24 cellular contexts compared by ENCODE assay signal in genomic region chr5:154543380-154543779, GRCh38.
DNase-seq lines count a peak whose midpoint lies in the region; ATAC-seq and TF ChIP-seq lines count a peak whose summit lies in the region.
"Had no signal": no experiment of that assay in that cellular context is flagged by ENCODE, and none has a peak within 500 bp of the region (broad histone marks: within the 10 kb centered on the region; RNA-seq: fewer than 3 reads in every experiment).

No MANE protein-coding gene starts in this region.

- no peak for TF ChIP-seq CTCF in fibroblast of mammary gland (conservative IDR thresholded peaks at IDR 0.05; ENCODE audit: control insufficient read depth, insufficient read depth, low read depth, low read length)
- no peak for TF ChIP-seq CTCF in testis (IDR thresholded peaks at IDR 0.05)

- WGBS in testis, 2 donors, result 50 to 62% methylated on average over 5 of the region's 5 CpGs

- DNase-seq in H4 (ENCODE audit: low spot score) (peak; percentile 59), SJSA1 (ENCODE audit: low read depth in 1 of 2, low spot score in 2 of 2) (peak; percentile 84), fibroblast of mammary gland (ENCODE audit: low read depth) (peak; percentile 49), testis (peak; percentile 64), globus pallidus (ENCODE audit: low spot score) (no peak), H7 (no peak)
- DNase-seq: activated B cell treated with CpG ODN at 0.5 μM for 24 hours; activated CD4-positive, alpha-beta memory T cell treated with anti-CD3 and anti-CD28 coated beads for 36 hours; activated effector memory CD4-positive, alpha-beta T cell treated with anti-CD3 and anti-CD28 coated beads, Interleukin-2, amount 50 U/mL, for 16 hours; caudate nucleus; DMS79; H9; IMR-90; left ventricle myocardium inferior; midbrain; NCI-H2171; NCI-H524 treated with DMSO at 0.1 percent for 48 hours; small intestine; stimulated activated CD4-positive, alpha-beta T cell treated with anti-CD3 and anti-CD28 coated beads, Interleukin-2, amount 100 ng/mL, for 48 hours; stimulated activated naive CD4-positive, alpha-beta T cell treated with Interleukin-2 at 50 U/mL for 16 hours; T-helper 9 cell; tibial artery had no signal

- intact Hi-C loops in testis (cut with DNase I; ENCODE audit: low total_unique reads), result no loop called here

- H3K27me3 ChIP-seq in SJSA1 (replicated peaks), result peaks cover 67% of the 10 kb centered on the region
- no peaks in the 10 kb centered on the region for H3K27me3 ChIP-seq in testis
- H3K27me3 ChIP-seq in H7 (ENCODE audit: control insufficient read depth, insufficient read depth, low read length), result peaks cover 6% of the 10 kb centered on the region; the same call in 1 of the 2 replicates

- TF ChIP-seq POLR2A in testis (IDR thresholded peaks at IDR 0.05), result no peak

- H3K27ac ChIP-seq in SJSA1 (no peak overlapping the region), testis (no peak overlapping the region)
- H3K27ac ChIP-seq: left ventricle myocardium inferior, RWPE1, tibial artery had no signal

- ATAC-seq in HG02870 (IDR thresholded peaks at IDR 0.05; ENCODE audit: unreplicated experiment), result no peak

- H3K4me3 ChIP-seq in SJSA1 (no peak overlapping the region), fibroblast of mammary gland (ENCODE audit: control insufficient read depth, low read depth, low read length) (no peak overlapping the region), testis (no peak overlapping the region), H7 (ENCODE audit: insufficient read depth, low read depth, low read length) (no peak overlapping the region)
- H3K4me3 ChIP-seq: left ventricle myocardium inferior, tibial artery had no signal

- H3K36me3 ChIP-seq in SJSA1 (no peaks in the 10 kb centered on the region), testis (ENCODE audit: low read depth, missing control alignments) (no peaks in the 10 kb centered on the region), H7 (replicated peaks; ENCODE audit: control insufficient read depth, insufficient read depth, low read length) (no peaks in the 10 kb centered on the region)
- H3K36me3 ChIP-seq: left ventricle myocardium inferior, tibial artery had no signal

- 0 out of 2 replicates have a peak, but pooled peaks cover 2% of the 10 kb centered on the region for H3K9me3 ChIP-seq in SJSA1 (replicated peaks)
- H3K9me3 ChIP-seq in testis, result no peaks in the 10 kb centered on the region
- H3K9me3 ChIP-seq: left ventricle myocardium inferior, tibial artery had no signal

- H3K4me1 ChIP-seq in SJSA1 (replicated peaks), result peaks cover 40% of the 10 kb centered on the region
- peaks cover 25% of the 10 kb centered on the region for H3K4me1 ChIP-seq in testis
- H3K4me1 ChIP-seq: left ventricle myocardium inferior, tibial artery had no signal

Comparison
In these comparisons a context has a peak if more than half of its experiments do, and no peak if none do; other contexts are left out.
1. DNase-seq: peak in H4 (single experiment), SJSA1 (2 of 2), fibroblast of mammary gland (single experiment) and testis (single experiment); none in globus pallidus (single experiment) and H7 (single experiment).